10 cellular contexts compared by ENCODE assay signal in the genomic region with DNA sequence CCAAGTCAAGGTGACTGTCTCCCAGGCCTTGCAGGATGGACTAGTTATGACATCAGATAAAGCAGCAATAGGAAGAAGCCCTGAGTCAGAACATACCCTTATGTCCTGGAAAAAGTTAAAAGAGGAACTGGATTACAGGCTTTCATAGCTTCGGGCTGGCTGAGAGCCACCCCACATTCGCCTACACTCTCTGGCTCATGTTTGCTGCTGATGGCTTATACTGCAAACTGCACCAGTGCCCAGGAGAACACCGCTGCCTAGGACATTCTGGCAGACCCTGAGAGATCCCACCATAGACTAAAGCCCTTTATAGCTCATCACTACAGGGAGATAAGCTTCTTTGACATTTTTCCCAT. TPM values are rescaled to one million over a fixed set of nuclear protein-coding genes. Genes with fewer than 3 reads are reported as not detected.
A peak's percentile ranks its signal among the peaks of the same experiment; 100 is the strongest.
DNase-seq lines count a peak whose midpoint lies in the region; ATAC-seq and TF ChIP-seq lines count a peak whose summit lies in the region.
"Had no signal": no experiment of that assay in that cellular context is flagged by ENCODE, and none has a peak within 500 bp of the region (broad histone marks: within the 10 kb centered on the region; RNA-seq: fewer than 3 reads in every experiment).

No MANE protein-coding gene starts in this region.

- no peak overlapping the region for H3K27ac Mint-ChIP-seq in naive thymus-derived CD4-positive, alpha-beta T cell

- no peaks in the 10 kb centered on the region for H3K36me3 ChIP-seq in naive thymus-derived CD4-positive, alpha-beta T cell (ENCODE audit: control insufficient read depth in 2 of 3, insufficient read depth in 3 of 3, low read length in 3 of 3)
- no peaks in the 10 kb centered on the region for H3K36me3 ChIP-seq in A673 (ENCODE audit: insufficient read depth, low read length, poor library complexity, severe bottlenecking)
- H3K36me3 ChIP-seq: colonic mucosa, Peyer's patch had no signal

- TF ChIP-seq CTCF in AG10803 (conservative IDR thresholded peaks at IDR 0.05; ENCODE audit: low read length) (no peak), A673 (conservative IDR thresholded peaks at IDR 0.05; ENCODE audit: low read depth, low read length) (no peak)

- POLR2A ChIA-PET in naive thymus-derived CD4-positive, alpha-beta T cell (lab: Charles Lee): no interaction called here
- POLR2A ChIA-PET in A673 (lab: Charles Lee; ENCODE audit: low non-redundant PET): no interaction called here

- peak; percentile 80 for ATAC-seq in naive thymus-derived CD4-positive, alpha-beta T cell

- H3K9me3 ChIP-seq in naive thymus-derived CD4-positive, alpha-beta T cell (ENCODE audit: control insufficient read depth in 2 of 3, low read length in 3 of 3): no peaks in the 10 kb centered on the region
- H3K9me3 ChIP-seq in A673 (ENCODE audit: low read depth, low read length, poor library complexity, severe bottlenecking): no peaks in the 10 kb centered on the region
- H3K9me3 ChIP-seq: colonic mucosa, Peyer's patch had no signal

- intact Hi-C loops in naive thymus-derived CD4-positive, alpha-beta T cell (cut with micrococcal nuclease): no loop called here
- intact Hi-C loops in A673 (cut with micrococcal nuclease; ENCODE audit: unreplicated experiment): no loop called here

- H3K4me1 Mint-ChIP-seq in naive thymus-derived CD4-positive, alpha-beta T cell: peaks cover 0 to 4% (median 0%) of the 10 kb centered on the region in 7 donors

- BruUV-seq in A673 (replicated peaks; lab: Mats Ljungman, UMichigan): no TSS peak

- H3K36me3 Mint-ChIP-seq in naive thymus-derived CD4-positive, alpha-beta T cell: no peaks in the 10 kb centered on the region

- peak; percentile 86 for DNase-seq in AG10803 (ENCODE audit: low read depth)
- peak; percentile 84 to 85 for DNase-seq in NOMO-1 (lab: John Stamatoyannopoulos, UW; ENCODE audit: unreplicated experiment in 2 of 2)
- DNase-seq in dermis blood vessel endothelial cell: peak; percentile 46
- DNase-seq in naive thymus-derived CD4-positive, alpha-beta T cell: no peak
- DNase-seq in activated CD4-positive, alpha-beta T cell treated with anti-CD3 and anti-CD28 coated beads for 1 hour: no peak
- DNase-seq in NCI-H2171 treated with DMSO at 0.1 percent for 48 hours (lab: John Stamatoyannopoulos, UW): no peak
- no peak for DNase-seq in A673 (ENCODE audit: low spot score)
- DNase-seq in NCI-H146 treated with DMSO at 0.1 percent for 48 hours (lab: John Stamatoyannopoulos, UW; ENCODE audit: unreplicated experiment): no peak
- DNase-seq: colonic mucosa had no signal

- peaks cover 0 to 9% (median 0%) of the 10 kb centered on the region in 11 donors for H3K9me3 Mint-ChIP-seq in naive thymus-derived CD4-positive, alpha-beta T cell

- H3K27me3 Mint-ChIP-seq in naive thymus-derived CD4-positive, alpha-beta T cell: peaks cover 0 to 5% (median 0%) of the 10 kb centered on the region in 5 donors

- no peak overlapping the region for H3K27ac ChIP-seq in naive thymus-derived CD4-positive, alpha-beta T cell (ENCODE audit: low read depth, low read length)
- no peak overlapping the region for H3K27ac ChIP-seq in A673 (ENCODE audit: low read depth, low read length, poor library complexity, severe bottlenecking)
- H3K27ac ChIP-seq: colonic mucosa, Peyer's patch had no signal

- CTCF ChIA-PET in naive thymus-derived CD4-positive, alpha-beta T cell (lab: Charles Lee): no interaction called here
- CTCF ChIA-PET in A673 (lab: Charles Lee): no interaction called here

- H3K4me3 ChIP-seq in AG10803 (ENCODE audit: low read length): no peak overlapping the region
- H3K4me3 ChIP-seq in naive thymus-derived CD4-positive, alpha-beta T cell (ENCODE audit: low read length): no peak overlapping the region
- no peak overlapping the region for H3K4me3 ChIP-seq in A673 (ENCODE audit: low read depth, low read length, poor library complexity, severe bottlenecking)
- H3K4me3 ChIP-seq: colonic mucosa, Peyer's patch had no signal

- no peaks in the 10 kb centered on the region for H3K4me1 ChIP-seq in naive thymus-derived CD4-positive, alpha-beta T cell (ENCODE audit: control insufficient read depth in 2 of 2, insufficient read depth in 2 of 2, low read length in 2 of 2)
- no peaks in the 10 kb centered on the region for H3K4me1 ChIP-seq in A673 (ENCODE audit: insufficient read depth, low read length, poor library complexity, severe bottlenecking)
- H3K4me1 ChIP-seq: colonic mucosa, Peyer's patch had no signal

- H3K27me3 ChIP-seq in naive thymus-derived CD4-positive, alpha-beta T cell (ENCODE audit: control insufficient read depth in 2 of 2, insufficient read depth in 2 of 2, low read length in 2 of 2): no peaks in the 10 kb centered on the region
- no peaks in the 10 kb centered on the region for H3K27me3 ChIP-seq in A673 (replicated peaks; ENCODE audit: insufficient read depth, low read depth, low read length, poor library complexity)
- H3K27me3 ChIP-seq: colonic mucosa, Peyer's patch had no signal

- no peak overlapping the region for H3K4me3 Mint-ChIP-seq in naive thymus-derived CD4-positive, alpha-beta T cell

RNA-seq across cellular contexts. Expression of gene SLC8A1, which starts 20.3 kb away (rescaled TPM):
- 0.47 and 1.5 TPM in 2 replicates for total RNA-seq in dermis blood vessel endothelial cell
- total RNA-seq in naive thymus-derived CD4-positive, alpha-beta T cell: 10 to 100 TPM in 1 of 5 experiments, 1 to 10 TPM in 3, under 1 TPM in 1; 0.95 to 22.8 (median 1.5) TPM
- polyA plus RNA-seq in naive thymus-derived CD4-positive, alpha-beta T cell: not detected
- total RNA-seq in A673 (2021): not detected in 2 replicates

Comparison
In these comparisons a context has a peak if more than half of its experiments do, and no peak if none do; other contexts are left out.
1. DNase-seq: peak in AG10803 (single experiment), NOMO-1 (2 of 2) and dermis blood vessel endothelial cell (single experiment); none in naive thymus-derived CD4-positive, alpha-beta T cell (0 of 9), activated CD4-positive, alpha-beta T cell treated with anti-CD3 and anti-CD28 coated beads for 1 hour (single experiment), NCI-H2171 treated with DMSO at 0.1 percent for 48 hours (single experiment), A673 (single experiment) and NCI-H146 treated with DMSO at 0.1 percent for 48 hours (single experiment).